Comparison of ENCODE assay signal across 14 cellular contexts in the genomic region with DNA sequence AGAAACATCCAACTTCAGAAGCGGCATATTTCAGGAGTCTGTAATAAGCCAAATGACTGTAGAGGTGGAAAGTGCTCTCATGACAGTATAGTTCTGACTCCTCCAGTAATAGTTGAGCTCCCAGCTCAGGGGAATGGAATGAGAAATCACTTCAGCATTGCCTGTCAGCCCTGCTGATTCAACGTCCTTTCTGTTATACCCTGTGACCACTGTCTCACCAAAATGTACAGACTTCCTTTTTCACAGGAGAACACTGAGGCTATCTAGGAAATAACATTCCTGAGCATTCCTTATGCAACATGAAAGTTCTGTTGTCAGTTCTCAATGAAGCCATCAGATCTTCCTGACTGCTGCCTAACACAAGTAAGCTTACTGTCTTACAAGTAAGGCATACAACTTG.
DNase-seq lines count a peak whose midpoint lies in the region; ATAC-seq and TF ChIP-seq lines count a peak whose summit lies in the region.
"Had no signal": no experiment of that assay in that cellular context is flagged by ENCODE, and none has a peak within 500 bp of the region (broad histone marks: within the 10 kb centered on the region; RNA-seq: fewer than 3 reads in every experiment).

No MANE protein-coding gene starts in this region.

- intact Hi-C loops in left lung (cut with DNase I) (no loop called here), esophagus muscularis mucosa (cut with DNase I) (no loop called here)

- H3K4me1 ChIP-seq in left lung (no peaks in the 10 kb centered on the region), esophagus muscularis mucosa (peaks cover 0 to 25% (median 21%) of the 10 kb centered on the region in 4 donors)
- H3K4me1 ChIP-seq: parathyroid adenoma had no signal

- 52% methylated on average over 2 of the region's 2 CpGs for WGBS in esophagus muscularis mucosa

- H3K27ac ChIP-seq in AG04450 (ENCODE audit: low read depth, low read length): no peak overlapping the region
- H3K27ac ChIP-seq in left lung: peak overlapping the region; percentile 9 to 64
- peak overlapping the region in 1 of 4 donors; percentile 22 for H3K27ac ChIP-seq in esophagus muscularis mucosa (replicated peaks in 1 of 4)
- H3K27ac ChIP-seq: parathyroid adenoma had no signal

- ATAC-seq in left lung: peak; percentile 92
- no peak for ATAC-seq in HG02852 (IDR thresholded peaks at IDR 0.05; ENCODE audit: unreplicated experiment)
- ATAC-seq in esophagus mucosa: no peak
- ATAC-seq: effector memory CD8-positive, alpha-beta T cell; left colon; WTC11 had no signal

- POLR2A ChIA-PET in AG04450 (lab: Yijun Ruan, JAX): no interaction called here

- no peak overlapping the region for H3K4me3 ChIP-seq in AG04450 (ENCODE audit: low read depth, low read length)
- no peak overlapping the region for H3K4me3 ChIP-seq in cardiac fibroblast (replicated peaks in 1 of 2; ENCODE audit: low read depth in 2 of 2, low read length in 2 of 2)
- no peak overlapping the region for H3K4me3 ChIP-seq in left lung
- no peak overlapping the region for H3K4me3 ChIP-seq in esophagus muscularis mucosa

- TF ChIP-seq POLR2A in esophagus muscularis mucosa (IDR thresholded peaks at IDR 0.05; ENCODE audit: low read depth): no peak

- DNase-seq in AG04450 (ENCODE audit: low read depth, low spot score) (peak; percentile 74), HS-5 (ENCODE audit: low read depth) (peak; percentile 97), cardiac fibroblast (ENCODE audit: low read depth in 2 of 2) (peak; percentile 66 to 98), left lung (no peak), esophagus muscularis mucosa (ENCODE audit: extremely low spot score) (no peak)
- DNase-seq in stimulated activated CD4-positive, alpha-beta T cell treated with anti-CD3 and anti-CD28 coated beads, Interleukin-1b, Interleukin-23, amount 100 ng/mL, for 48 hours: no peak
- DNase-seq: CD8-positive, alpha-beta memory T cell; effector memory CD8-positive, alpha-beta T cell; left colon; MV-4-11 had no signal

- no peak for TF ChIP-seq EP300 in esophagus muscularis mucosa (IDR thresholded peaks at IDR 0.05)

- H3K9me3 ChIP-seq in AG04450 (ENCODE audit: control insufficient read depth, insufficient read depth, low read length) (no peaks in the 10 kb centered on the region), left lung (no peaks in the 10 kb centered on the region), esophagus muscularis mucosa (no peaks in the 10 kb centered on the region)

- no peaks in the 10 kb centered on the region for H3K36me3 ChIP-seq in left lung
- no peaks in the 10 kb centered on the region for H3K36me3 ChIP-seq in esophagus muscularis mucosa

- H3K27me3 ChIP-seq in AG04450 (ENCODE audit: control insufficient read depth, insufficient read depth, low read length) (no peaks in the 10 kb centered on the region), left lung (no peaks in the 10 kb centered on the region), esophagus muscularis mucosa (no peaks in the 10 kb centered on the region)

- TF ChIP-seq CTCF in AG04450 (IDR thresholded peaks at IDR 0.05; ENCODE audit: low read depth, low read length) (no peak), cardiac fibroblast (IDR thresholded peaks at IDR 0.05; ENCODE audit: low read depth, low read length) (no peak), left lung (IDR thresholded peaks at IDR 0.05) (no peak), esophagus muscularis mucosa (IDR thresholded peaks at IDR 0.05) (no peak)

- CTCF ChIA-PET in AG04450 (lab: Charles Lee): interaction anchor here (1.2 kb wide), 1 partner anchor 528 kb away, joined by 4 read pairs; no protein-coding TSS in a partner anchor

Comparison
In these comparisons a context has a peak if more than half of its experiments do, and no peak if none do; other contexts are left out.
1. DNase-seq: peak in AG04450 (single experiment), HS-5 (single experiment) and cardiac fibroblast (2 of 2); none in left lung (0 of 2), stimulated activated CD4-positive, alpha-beta T cell treated with anti-CD3 and anti-CD28 coated beads, Interleukin-1b, Interleukin-23, amount 100 ng/mL, for 48 hours (single experiment) and esophagus muscularis mucosa (single experiment).